ENCODE assay signal across 1 cellular context in genomic region chr11:123741159-123741951, GRCh38.
A peak's percentile ranks its signal among the peaks of the same experiment; 100 is the strongest.
TF ChIP-seq lines count a peak whose summit lies in the region.

Gene ZNF202 (minus strand): TSS chr11:123741660. CDS start chr11:123730888, 10,772 bp downstream.

TF ChIP-seq in WTC11, 78 proteins besides CTCF, POLR2A, EP300 and RAD21 (continued from another document):
- TF ChIP-seq ZNF281 (CRISPR knock-in tag; IDR thresholded peaks at IDR 0.05) (peak; percentile 70; the same call in 1 of the 2 replicates), CREB1 (CRISPR knock-in tag; IDR thresholded peaks at IDR 0.05) (peak; percentile 71; the same call in 1 of the 2 replicates), ATF1 (CRISPR knock-in tag; IDR thresholded peaks at IDR 0.05) (no peak), KAT7 (CRISPR knock-in tag; IDR thresholded peaks at IDR 0.05; ENCODE audit: borderline replicate concordance) (peak; percentile 49; the same call in 1 of the 2 replicates), MAX (CRISPR knock-in tag; IDR thresholded peaks at IDR 0.05) (peak; percentile 93), GABPB1 (CRISPR knock-in tag; IDR thresholded peaks at IDR 0.05) (peak; percentile 87), E2F4 (CRISPR knock-in tag; IDR thresholded peaks at IDR 0.05; ENCODE audit: borderline replicate concordance, low read depth) (no peak), USF1 (CRISPR knock-in tag; IDR thresholded peaks at IDR 0.05) (peak; percentile 95), ZMAT4 (CRISPR knock-in tag; IDR thresholded peaks at IDR 0.05) (no peak), SP1 (CRISPR knock-in tag; conservative IDR thresholded peaks at IDR 0.05) (peak; percentile 88), ZBTB43 (CRISPR knock-in tag; IDR thresholded peaks at IDR 0.05) (peak; percentile 40; the same call in 1 of the 2 replicates), HMGXB4 (CRISPR knock-in tag; IDR thresholded peaks at IDR 0.05) (peak; percentile 53; the same call in 1 of the 2 replicates), E2F5 (CRISPR knock-in tag; IDR thresholded peaks at IDR 0.05) (peak; percentile 68; the same call in 1 of the 2 replicates), CBFB (CRISPR knock-in tag; IDR thresholded peaks at IDR 0.05; ENCODE audit: low read depth) (0 out of 2 replicates have a peak, but pooled peaks have one; percentile 75), NR2C2 (CRISPR knock-in tag; IDR thresholded peaks at IDR 0.05) (0 out of 2 replicates have a peak, but pooled peaks have one; percentile 40), ZNF416 (CRISPR knock-in tag; IDR thresholded peaks at IDR 0.05) (no peak; the same call in 1 of the 2 replicates), ZNF512 (CRISPR knock-in tag; IDR thresholded peaks at IDR 0.05; ENCODE audit: borderline replicate concordance) (no peak), USF2 (CRISPR knock-in tag; IDR thresholded peaks at IDR 0.05) (peak; percentile 95), ARID4B (CRISPR knock-in tag; IDR thresholded peaks at IDR 0.05; ENCODE audit: borderline replicate concordance) (peak; percentile 88; the same call in 1 of the 2 replicates), ZNF219 (CRISPR knock-in tag; IDR thresholded peaks at IDR 0.05; ENCODE audit: borderline replicate concordance) (0 out of 2 replicates have a peak, but pooled peaks have one; percentile 19)
